ENCODE assay signal across 1 cellular context in the genomic region with DNA sequence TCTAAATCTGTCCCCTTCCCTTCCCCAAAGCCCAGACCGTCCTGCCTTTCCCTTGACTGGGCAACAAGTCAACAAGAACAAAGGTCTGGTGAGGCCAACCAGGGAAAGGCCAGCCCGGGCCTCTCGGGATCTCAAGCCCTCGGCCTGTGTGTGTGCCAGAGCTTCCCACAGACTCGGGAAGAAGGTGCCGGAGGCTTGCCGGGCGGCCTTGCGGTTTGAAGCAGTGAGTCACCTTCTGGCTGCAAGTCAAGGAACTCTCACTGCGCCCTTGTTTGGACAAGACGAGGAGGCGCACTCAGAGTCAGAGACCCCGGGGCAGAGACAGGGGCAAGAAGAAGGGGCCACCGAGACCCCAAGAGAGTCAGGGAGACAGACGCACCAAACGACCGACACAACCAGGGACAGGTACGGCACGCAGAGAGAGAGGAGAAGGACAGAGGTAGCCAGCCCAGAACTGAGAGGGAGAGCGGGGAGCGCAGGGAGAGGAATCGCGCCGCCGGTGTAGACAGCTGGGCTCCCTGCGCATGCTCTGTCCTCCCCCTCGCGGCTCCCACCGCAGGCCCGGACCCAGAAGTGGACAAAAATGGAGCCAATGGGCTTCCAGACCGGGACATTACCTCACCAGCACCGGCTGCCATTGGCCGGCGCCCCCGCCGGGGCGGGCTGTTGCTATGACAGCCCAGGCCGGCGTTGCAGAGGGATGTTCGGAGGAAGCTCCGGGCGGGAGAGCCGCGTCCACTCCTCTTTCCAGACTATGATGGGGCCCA.
TF ChIP-seq lines count a peak whose summit lies in the region.

No MANE protein-coding gene starts in this region.

TF ChIP-seq in HepG2, 621 proteins besides CTCF, POLR2A, EP300 and RAD21 (continued from another document and continues in another):
- TF ChIP-seq, protein P1, sequence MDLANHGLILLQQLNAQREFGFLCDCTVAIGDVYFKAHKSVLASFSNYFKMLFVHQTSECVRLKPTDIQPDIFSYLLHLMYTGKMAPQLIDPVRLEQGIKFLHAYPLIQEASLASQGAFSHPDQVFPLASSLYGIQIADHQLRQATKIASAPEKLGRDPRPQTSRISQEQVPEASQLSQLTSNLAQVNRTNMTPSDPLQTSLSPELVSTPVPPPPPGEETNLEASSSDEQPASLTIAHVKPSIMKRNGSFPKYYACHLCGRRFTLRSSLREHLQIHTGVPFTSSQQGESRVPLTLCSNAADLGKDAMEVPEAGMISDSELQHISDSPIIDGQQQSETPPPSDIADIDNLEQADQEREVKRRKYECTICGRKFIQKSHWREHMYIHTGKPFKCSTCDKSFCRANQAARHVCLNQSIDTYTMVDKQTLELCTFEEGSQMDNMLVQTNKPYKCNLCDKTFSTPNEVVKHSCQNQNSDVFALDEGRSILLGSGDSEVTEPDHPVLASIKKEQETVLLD (CRISPR knock-in tag; IDR thresholded peaks at IDR 0.05; ENCODE audit: low read depth): no peak
- TF ChIP-seq ZNF460 (CRISPR knock-in tag; IDR thresholded peaks at IDR 0.05; ENCODE audit: borderline replicate concordance) (no peak), ZFX (CRISPR knock-in tag; IDR thresholded peaks at IDR 0.05; ENCODE audit: low read depth) (no peak), ATF7-NPFF (CRISPR knock-in tag; IDR thresholded peaks at IDR 0.05; ENCODE audit: low read depth) (no peak), TCF7 (IDR thresholded peaks at IDR 0.05; ENCODE audit: low read depth) (no peak), KAT8 (CRISPR knock-in tag; IDR thresholded peaks at IDR 0.05) (0 out of 2 replicates have a peak, but pooled peaks have one; percentile 16), SYNCRIP (IDR thresholded peaks at IDR 0.05; ENCODE audit: insufficient read depth, low read depth, low read length) (no peak), SKI (IDR thresholded peaks at IDR 0.05; ENCODE audit: partially characterized antibody) (no peak), NR3C1 (CRISPR knock-in tag; IDR thresholded peaks at IDR 0.05) (no peak), PAX8 (CRISPR knock-in tag; IDR thresholded peaks at IDR 0.05; ENCODE audit: borderline replicate concordance) (no peak), ZKSCAN1 (IDR thresholded peaks at IDR 0.05; ENCODE audit: low read length) (no peak), ZNF883 (CRISPR knock-in tag; IDR thresholded peaks at IDR 0.05; ENCODE audit: not compliant biosample characterization) (no peak), ZNF629 (CRISPR knock-in tag; conservative IDR thresholded peaks at IDR 0.05) (no peak), YY1 (IDR thresholded peaks at IDR 0.05; ENCODE audit: insufficient read depth, insufficient replicate concordance, low read depth, low read length) (no peak), HNRNPL (IDR thresholded peaks at IDR 0.05; ENCODE audit: low read depth, low read length) (0 out of 2 replicates have a peak, but pooled peaks have one; percentile 28), ZNF749 (CRISPR knock-in tag; IDR thresholded peaks at IDR 0.05; ENCODE audit: borderline replicate concordance) (no peak), ELF3 (CRISPR knock-in tag; IDR thresholded peaks at IDR 0.05) (no peak), ZFY (CRISPR knock-in tag; IDR thresholded peaks at IDR 0.05) (0 out of 2 replicates have a peak, but pooled peaks have one; percentile 46), TARDBP (CRISPR knock-in tag; IDR thresholded peaks at IDR 0.05) (no peak), ZNF737 (CRISPR knock-in tag; IDR thresholded peaks at IDR 0.05; ENCODE audit: borderline replicate concordance) (no peak), NRL (CRISPR knock-in tag; IDR thresholded peaks at IDR 0.05; ENCODE audit: borderline replicate concordance) (peak; percentile 38; the same call in 1 of the 2 replicates), THYN1 (CRISPR knock-in tag; IDR thresholded peaks at IDR 0.05; ENCODE audit: borderline replicate concordance, low read depth) (no peak), SRSF1 (optimal IDR thresholded peaks at IDR 0.05; ENCODE audit: low read depth, low read length) (no peak), POGZ (CRISPR knock-in tag; IDR thresholded peaks at IDR 0.05) (no peak), POLR2G (IDR thresholded peaks at IDR 0.05; ENCODE audit: low read depth, low read length) (no peak), ZNF33B (CRISPR knock-in tag; IDR thresholded peaks at IDR 0.05) (no peak), CAMTA2 (CRISPR knock-in tag; IDR thresholded peaks at IDR 0.05; ENCODE audit: borderline replicate concordance) (no peak), RXRA (CRISPR knock-in tag; IDR thresholded peaks at IDR 0.05) (no peak), FOSL1 (CRISPR knock-in tag; IDR thresholded peaks at IDR 0.05; ENCODE audit: borderline replicate concordance) (no peak), RCOR2 (CRISPR knock-in tag; IDR thresholded peaks at IDR 0.05) (no peak), ZNF724P (CRISPR knock-in tag; IDR thresholded peaks at IDR 0.05; ENCODE audit: borderline replicate concordance) (no peak), RFXAP (CRISPR knock-in tag; IDR thresholded peaks at IDR 0.05; ENCODE audit: borderline replicate concordance) (peak; percentile 99)
- TF ChIP-seq, protein P2, sequence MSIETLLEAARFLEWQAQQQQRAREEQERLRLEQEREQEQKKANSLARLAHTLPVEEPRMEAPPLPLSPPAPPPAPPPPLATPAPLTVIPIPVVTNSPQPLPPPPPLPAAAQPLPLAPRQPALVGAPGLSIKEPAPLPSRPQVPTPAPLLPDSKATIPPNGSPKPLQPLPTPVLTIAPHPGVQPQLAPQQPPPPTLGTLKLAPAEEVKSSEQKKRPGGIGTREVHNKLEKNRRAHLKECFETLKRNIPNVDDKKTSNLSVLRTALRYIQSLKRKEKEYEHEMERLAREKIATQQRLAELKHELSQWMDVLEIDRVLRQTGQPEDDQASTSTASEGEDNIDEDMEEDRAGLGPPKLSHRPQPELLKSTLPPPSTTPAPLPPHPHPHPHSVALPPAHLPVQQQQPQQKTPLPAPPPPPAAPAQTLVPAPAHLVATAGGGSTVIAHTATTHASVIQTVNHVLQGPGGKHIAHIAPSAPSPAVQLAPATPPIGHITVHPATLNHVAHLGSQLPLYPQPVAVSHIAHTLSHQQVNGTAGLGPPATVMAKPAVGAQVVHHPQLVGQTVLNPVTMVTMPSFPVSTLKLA (IDR thresholded peaks at IDR 0.05): no peak
- TF ChIP-seq, protein P3, sequence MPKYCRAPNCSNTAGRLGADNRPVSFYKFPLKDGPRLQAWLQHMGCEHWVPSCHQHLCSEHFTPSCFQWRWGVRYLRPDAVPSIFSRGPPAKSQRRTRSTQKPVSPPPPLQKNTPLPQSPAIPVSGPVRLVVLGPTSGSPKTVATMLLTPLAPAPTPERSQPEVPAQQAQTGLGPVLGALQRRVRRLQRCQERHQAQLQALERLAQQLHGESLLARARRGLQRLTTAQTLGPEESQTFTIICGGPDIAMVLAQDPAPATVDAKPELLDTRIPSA (CRISPR knock-in tag; IDR thresholded peaks at IDR 0.05; ENCODE audit: borderline replicate concordance): no peak
- TF ChIP-seq, protein P4, sequence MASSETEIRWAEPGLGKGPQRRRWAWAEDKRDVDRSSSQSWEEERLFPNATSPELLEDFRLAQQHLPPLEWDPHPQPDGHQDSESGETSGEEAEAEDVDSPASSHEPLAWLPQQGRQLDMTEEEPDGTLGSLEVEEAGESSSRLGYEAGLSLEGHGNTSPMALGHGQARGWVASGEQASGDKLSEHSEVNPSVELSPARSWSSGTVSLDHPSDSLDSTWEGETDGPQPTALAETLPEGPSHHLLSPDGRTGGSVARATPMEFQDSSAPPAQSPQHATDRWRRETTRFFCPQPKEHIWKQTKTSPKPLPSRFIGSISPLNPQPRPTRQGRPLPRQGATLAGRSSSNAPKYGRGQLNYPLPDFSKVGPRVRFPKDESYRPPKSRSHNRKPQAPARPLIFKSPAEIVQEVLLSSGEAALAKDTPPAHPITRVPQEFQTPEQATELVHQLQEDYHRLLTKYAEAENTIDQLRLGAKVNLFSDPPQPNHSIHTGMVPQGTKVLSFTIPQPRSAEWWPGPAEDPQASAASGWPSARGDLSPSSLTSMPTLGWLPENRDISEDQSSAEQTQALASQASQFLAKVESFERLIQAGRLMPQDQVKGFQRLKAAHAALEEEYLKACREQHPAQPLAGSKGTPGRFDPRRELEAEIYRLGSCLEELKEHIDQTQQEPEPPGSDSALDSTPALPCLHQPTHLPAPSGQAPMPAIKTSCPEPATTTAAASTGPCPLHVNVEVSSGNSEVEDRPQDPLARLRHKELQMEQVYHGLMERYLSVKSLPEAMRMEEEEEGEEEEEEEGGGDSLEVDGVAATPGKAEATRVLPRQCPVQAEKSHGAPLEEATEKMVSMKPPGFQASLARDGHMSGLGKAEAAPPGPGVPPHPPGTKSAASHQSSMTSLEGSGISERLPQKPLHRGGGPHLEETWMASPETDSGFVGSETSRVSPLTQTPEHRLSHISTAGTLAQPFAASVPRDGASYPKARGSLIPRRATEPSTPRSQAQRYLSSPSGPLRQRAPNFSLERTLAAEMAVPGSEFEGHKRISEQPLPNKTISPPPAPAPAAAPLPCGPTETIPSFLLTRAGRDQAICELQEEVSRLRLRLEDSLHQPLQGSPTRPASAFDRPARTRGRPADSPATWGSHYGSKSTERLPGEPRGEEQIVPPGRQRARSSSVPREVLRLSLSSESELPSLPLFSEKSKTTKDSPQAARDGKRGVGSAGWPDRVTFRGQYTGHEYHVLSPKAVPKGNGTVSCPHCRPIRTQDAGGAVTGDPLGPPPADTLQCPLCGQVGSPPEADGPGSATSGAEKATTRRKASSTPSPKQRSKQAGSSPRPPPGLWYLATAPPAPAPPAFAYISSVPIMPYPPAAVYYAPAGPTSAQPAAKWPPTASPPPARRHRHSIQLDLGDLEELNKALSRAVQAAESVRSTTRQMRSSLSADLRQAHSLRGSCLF (CRISPR knock-in tag; IDR thresholded peaks at IDR 0.05; ENCODE audit: borderline replicate concordance): no peak
- TF ChIP-seq, protein P5, sequence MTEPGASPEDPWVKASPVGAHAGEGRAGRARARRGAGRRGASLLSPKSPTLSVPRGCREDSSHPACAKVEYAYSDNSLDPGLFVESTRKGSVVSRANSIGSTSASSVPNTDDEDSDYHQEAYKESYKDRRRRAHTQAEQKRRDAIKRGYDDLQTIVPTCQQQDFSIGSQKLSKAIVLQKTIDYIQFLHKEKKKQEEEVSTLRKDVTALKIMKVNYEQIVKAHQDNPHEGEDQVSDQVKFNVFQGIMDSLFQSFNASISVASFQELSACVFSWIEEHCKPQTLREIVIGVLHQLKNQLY (CRISPR knock-in tag; IDR thresholded peaks at IDR 0.05): no peak
- TF ChIP-seq, protein P6, sequence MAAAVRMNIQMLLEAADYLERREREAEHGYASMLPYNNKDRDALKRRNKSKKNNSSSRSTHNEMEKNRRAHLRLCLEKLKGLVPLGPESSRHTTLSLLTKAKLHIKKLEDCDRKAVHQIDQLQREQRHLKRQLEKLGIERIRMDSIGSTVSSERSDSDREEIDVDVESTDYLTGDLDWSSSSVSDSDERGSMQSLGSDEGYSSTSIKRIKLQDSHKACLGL (CRISPR knock-in tag; IDR thresholded peaks at IDR 0.05): 0 out of 2 replicates have a peak, but pooled peaks have one; percentile 33
- TF ChIP-seq, protein P7, sequence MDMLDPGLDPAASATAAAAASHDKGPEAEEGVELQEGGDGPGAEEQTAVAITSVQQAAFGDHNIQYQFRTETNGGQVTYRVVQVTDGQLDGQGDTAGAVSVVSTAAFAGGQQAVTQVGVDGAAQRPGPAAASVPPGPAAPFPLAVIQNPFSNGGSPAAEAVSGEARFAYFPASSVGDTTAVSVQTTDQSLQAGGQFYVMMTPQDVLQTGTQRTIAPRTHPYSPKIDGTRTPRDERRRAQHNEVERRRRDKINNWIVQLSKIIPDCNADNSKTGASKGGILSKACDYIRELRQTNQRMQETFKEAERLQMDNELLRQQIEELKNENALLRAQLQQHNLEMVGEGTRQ (IDR thresholded peaks at IDR 0.05; ENCODE audit: low read depth, low read length): no peak
- TF ChIP-seq, protein P7 (CRISPR knock-in tag; IDR thresholded peaks at IDR 0.05; ENCODE audit: borderline replicate concordance): no peak
- TF ChIP-seq, protein P8, sequence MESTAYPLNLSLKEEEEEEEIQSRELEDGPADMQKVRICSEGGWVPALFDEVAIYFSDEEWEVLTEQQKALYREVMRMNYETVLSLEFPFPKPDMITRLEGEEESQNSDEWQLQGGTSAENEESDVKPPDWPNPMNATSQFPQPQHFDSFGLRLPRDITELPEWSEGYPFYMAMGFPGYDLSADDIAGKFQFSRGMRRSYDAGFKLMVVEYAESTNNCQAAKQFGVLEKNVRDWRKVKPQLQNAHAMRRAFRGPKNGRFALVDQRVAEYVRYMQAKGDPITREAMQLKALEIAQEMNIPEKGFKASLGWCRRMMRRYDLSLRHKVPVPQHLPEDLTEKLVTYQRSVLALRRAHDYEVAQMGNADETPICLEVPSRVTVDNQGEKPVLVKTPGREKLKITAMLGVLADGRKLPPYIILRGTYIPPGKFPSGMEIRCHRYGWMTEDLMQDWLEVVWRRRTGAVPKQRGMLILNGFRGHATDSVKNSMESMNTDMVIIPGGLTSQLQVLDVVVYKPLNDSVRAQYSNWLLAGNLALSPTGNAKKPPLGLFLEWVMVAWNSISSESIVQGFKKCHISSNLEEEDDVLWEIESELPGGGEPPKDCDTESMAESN (CRISPR knock-in tag; conservative IDR thresholded peaks at IDR 0.05): no peak
- TF ChIP-seq, protein P9, sequence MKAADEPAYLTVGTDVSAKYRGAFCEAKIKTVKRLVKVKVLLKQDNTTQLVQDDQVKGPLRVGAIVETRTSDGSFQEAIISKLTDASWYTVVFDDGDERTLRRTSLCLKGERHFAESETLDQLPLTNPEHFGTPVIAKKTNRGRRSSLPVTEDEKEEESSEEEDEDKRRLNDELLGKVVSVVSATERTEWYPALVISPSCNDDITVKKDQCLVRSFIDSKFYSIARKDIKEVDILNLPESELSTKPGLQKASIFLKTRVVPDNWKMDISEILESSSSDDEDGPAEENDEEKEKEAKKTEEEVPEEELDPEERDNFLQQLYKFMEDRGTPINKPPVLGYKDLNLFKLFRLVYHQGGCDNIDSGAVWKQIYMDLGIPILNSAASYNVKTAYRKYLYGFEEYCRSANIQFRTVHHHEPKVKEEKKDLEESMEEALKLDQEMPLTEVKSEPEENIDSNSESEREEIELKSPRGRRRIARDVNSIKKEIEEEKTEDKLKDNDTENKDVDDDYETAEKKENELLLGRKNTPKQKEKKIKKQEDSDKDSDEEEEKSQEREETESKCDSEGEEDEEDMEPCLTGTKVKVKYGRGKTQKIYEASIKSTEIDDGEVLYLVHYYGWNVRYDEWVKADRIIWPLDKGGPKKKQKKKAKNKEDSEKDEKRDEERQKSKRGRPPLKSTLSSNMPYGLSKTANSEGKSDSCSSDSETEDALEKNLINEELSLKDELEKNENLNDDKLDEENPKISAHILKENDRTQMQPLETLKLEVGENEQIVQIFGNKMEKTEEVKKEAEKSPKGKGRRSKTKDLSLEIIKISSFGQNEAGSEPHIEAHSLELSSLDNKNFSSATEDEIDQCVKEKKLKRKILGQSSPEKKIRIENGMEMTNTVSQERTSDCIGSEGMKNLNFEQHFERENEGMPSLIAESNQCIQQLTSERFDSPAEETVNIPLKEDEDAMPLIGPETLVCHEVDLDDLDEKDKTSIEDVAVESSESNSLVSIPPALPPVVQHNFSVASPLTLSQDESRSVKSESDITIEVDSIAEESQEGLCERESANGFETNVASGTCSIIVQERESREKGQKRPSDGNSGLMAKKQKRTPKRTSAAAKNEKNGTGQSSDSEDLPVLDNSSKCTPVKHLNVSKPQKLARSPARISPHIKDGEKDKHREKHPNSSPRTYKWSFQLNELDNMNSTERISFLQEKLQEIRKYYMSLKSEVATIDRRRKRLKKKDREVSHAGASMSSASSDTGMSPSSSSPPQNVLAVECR (CRISPR knock-in tag; IDR thresholded peaks at IDR 0.05; ENCODE audit: borderline replicate concordance): 0 out of 2 replicates have a peak, but pooled peaks have one; percentile 25
